ENCODE assay signal across 21 cellular contexts in the genomic region with DNA sequence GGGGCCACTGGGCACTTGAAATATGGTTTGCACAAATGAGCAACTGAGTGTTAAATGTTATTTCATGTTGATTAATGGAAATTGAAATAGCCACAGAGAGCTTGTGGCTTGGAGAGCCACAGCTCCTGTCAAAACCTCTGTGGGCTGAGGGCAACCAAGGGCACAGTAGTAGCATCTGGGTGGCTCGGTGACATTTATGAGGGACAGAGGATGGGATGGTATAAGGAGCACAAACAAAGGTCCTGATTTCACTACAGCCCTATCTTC.
DNase-seq lines count a peak whose midpoint lies in the region; ATAC-seq and TF ChIP-seq lines count a peak whose summit lies in the region.
"Had no signal": no experiment of that assay in that cellular context is flagged by ENCODE, and none has a peak within 500 bp of the region (broad histone marks: within the 10 kb centered on the region; RNA-seq: fewer than 3 reads in every experiment).

No MANE protein-coding gene starts in this region.

- ATAC-seq in GM23338 (no peak), GM21723 (IDR thresholded peaks at IDR 0.05; ENCODE audit: unreplicated experiment) (no peak)
- ATAC-seq: CD8-positive, alpha-beta T cell; GM12878; HCT116 had no signal

- DNase-seq in GM23338 (ENCODE audit: low spot score) (no peak), mesenteric fat pad (ENCODE audit: low spot score) (peak; percentile 67), mesothelial cell of epicardium (ENCODE audit: low spot score in 2 of 2, unreplicated experiment in 2 of 2) (no peak), dermis blood vessel endothelial cell (no peak), GDM1 (lab: John Stamatoyannopoulos, UW) (no peak)
- DNase-seq: Caco-2; CD4-positive, CD25-positive, alpha-beta regulatory T cell; CD8-positive, alpha-beta T cell; DND-41; GM23248; H9; HFFc6 had no signal

- H3K9me2 ChIP-seq in GM23338 (ENCODE audit: insufficient read depth), result 0 out of 2 replicates have a peak, but pooled peaks cover 3% of the 10 kb centered on the region

- H4K20me1 ChIP-seq in GM23338 (replicated peaks; ENCODE audit: insufficient read depth), result no peaks in the 10 kb centered on the region
- H4K20me1 ChIP-seq: BLaER1 had no signal

- TF ChIP-seq CTCF in GM23338 (conservative IDR thresholded peaks at IDR 0.05; ENCODE audit: low read depth in 2 of 2), result no peak
- TF ChIP-seq CTCF in mesothelial cell of epicardium (IDR thresholded peaks at IDR 0.05; ENCODE audit: unreplicated experiment), result no peak

- H3K9me3 Mint-ChIP-seq in GM23338 (no peaks in the 10 kb centered on the region), mesothelial cell of epicardium (no peaks in the 10 kb centered on the region)
- H3K9me3 Mint-ChIP-seq: CD8-positive, alpha-beta T cell; H9; HFFc6 had no signal

- H3K4me1 Mint-ChIP-seq in GM23338, result peaks cover 11% of the 10 kb centered on the region
- H3K4me1 Mint-ChIP-seq in mesothelial cell of epicardium, result peaks cover 57% of the 10 kb centered on the region
- H3K4me1 Mint-ChIP-seq: B cell; CD4-positive, CD25-positive, alpha-beta regulatory T cell had no signal

- no peaks in the 10 kb centered on the region for H3K4me1 ChIP-seq in GM23338 (ENCODE audit: insufficient read depth)

- no peaks in the 10 kb centered on the region for H3K27me3 ChIP-seq in GM23338 (ENCODE audit: insufficient read depth)
- H3K27me3 ChIP-seq: BLaER1 had no signal

- no peaks in the 10 kb centered on the region for H3K36me3 ChIP-seq in GM23338 (ENCODE audit: insufficient read depth)
- H3K36me3 ChIP-seq: BLaER1 had no signal

- no peaks in the 10 kb centered on the region for H3K36me3 Mint-ChIP-seq in GM23338 (ENCODE audit: low read depth)
- no peaks in the 10 kb centered on the region for H3K36me3 Mint-ChIP-seq in mesothelial cell of epicardium
- H3K36me3 Mint-ChIP-seq: CD4-positive, CD25-positive, alpha-beta regulatory T cell; CD8-positive, alpha-beta T cell had no signal

- H3K4me2 ChIP-seq in GM23338, result no peak overlapping the region
- H3K4me2 ChIP-seq: BLaER1 had no signal

- H3K79me2 ChIP-seq in GM23338 (replicated peaks; ENCODE audit: insufficient read depth), result no peaks in the 10 kb centered on the region

- peaks cover 7% of the 10 kb centered on the region for H3K27me3 Mint-ChIP-seq in GM23338 (ENCODE audit: insufficient read depth, low read depth, poor library complexity)
- no peaks in the 10 kb centered on the region for H3K27me3 Mint-ChIP-seq in mesothelial cell of epicardium (ENCODE audit: low read depth)
- H3K27me3 Mint-ChIP-seq: CD4-positive, CD25-positive, alpha-beta regulatory T cell had no signal

- H3K27ac ChIP-seq in GM23338 (ENCODE audit: low read depth) (no peak overlapping the region), angular gyrus (ENCODE audit: low read depth, low read length) (peak overlapping the region; percentile 10), cingulate gyrus (ENCODE audit: low read depth, low read length) (peak overlapping the region; percentile 74)
- H3K27ac ChIP-seq: 22Rv1, BLaER1, C4-2B, GM23248 had no signal

- H3K4me3 Mint-ChIP-seq in GM23338, result no peak overlapping the region
- no peak overlapping the region for H3K4me3 Mint-ChIP-seq in mesothelial cell of epicardium
- H3K4me3 Mint-ChIP-seq: B cell; CD4-positive, CD25-positive, alpha-beta regulatory T cell; CD8-positive, alpha-beta T cell; H9; HFFc6 had no signal

- H3F3A ChIP-seq in GM23338 (replicated peaks; ENCODE audit: low read depth), result no peaks in the 10 kb centered on the region

- no peak overlapping the region for H3K4me3 ChIP-seq in GM23338
- H3K4me3 ChIP-seq: BLaER1, GM12878, GM23248 had no signal

- H3K27ac Mint-ChIP-seq in GM23338 (no peak overlapping the region), mesothelial cell of epicardium (no peak overlapping the region)
- H3K27ac Mint-ChIP-seq: B cell; CD4-positive, CD25-positive, alpha-beta regulatory T cell; CD8-positive, alpha-beta T cell; H9 had no signal

- peak overlapping the region; percentile 87; the same call in 1 of the 2 replicates for H2AFZ ChIP-seq in GM23338
- H2AFZ ChIP-seq: GM23248 had no signal

TF ChIP-seq in GM23338, 12 proteins besides CTCF, POLR2A, EP300 and RAD21:
- no peak for TF ChIP-seq NANOG (IDR thresholded peaks at IDR 0.05; ENCODE audit: borderline replicate concordance)
- no peak for TF ChIP-seq STAT1 (IDR thresholded peaks at IDR 0.05; ENCODE audit: unreplicated experiment)
- TF ChIP-seq, protein P1, sequence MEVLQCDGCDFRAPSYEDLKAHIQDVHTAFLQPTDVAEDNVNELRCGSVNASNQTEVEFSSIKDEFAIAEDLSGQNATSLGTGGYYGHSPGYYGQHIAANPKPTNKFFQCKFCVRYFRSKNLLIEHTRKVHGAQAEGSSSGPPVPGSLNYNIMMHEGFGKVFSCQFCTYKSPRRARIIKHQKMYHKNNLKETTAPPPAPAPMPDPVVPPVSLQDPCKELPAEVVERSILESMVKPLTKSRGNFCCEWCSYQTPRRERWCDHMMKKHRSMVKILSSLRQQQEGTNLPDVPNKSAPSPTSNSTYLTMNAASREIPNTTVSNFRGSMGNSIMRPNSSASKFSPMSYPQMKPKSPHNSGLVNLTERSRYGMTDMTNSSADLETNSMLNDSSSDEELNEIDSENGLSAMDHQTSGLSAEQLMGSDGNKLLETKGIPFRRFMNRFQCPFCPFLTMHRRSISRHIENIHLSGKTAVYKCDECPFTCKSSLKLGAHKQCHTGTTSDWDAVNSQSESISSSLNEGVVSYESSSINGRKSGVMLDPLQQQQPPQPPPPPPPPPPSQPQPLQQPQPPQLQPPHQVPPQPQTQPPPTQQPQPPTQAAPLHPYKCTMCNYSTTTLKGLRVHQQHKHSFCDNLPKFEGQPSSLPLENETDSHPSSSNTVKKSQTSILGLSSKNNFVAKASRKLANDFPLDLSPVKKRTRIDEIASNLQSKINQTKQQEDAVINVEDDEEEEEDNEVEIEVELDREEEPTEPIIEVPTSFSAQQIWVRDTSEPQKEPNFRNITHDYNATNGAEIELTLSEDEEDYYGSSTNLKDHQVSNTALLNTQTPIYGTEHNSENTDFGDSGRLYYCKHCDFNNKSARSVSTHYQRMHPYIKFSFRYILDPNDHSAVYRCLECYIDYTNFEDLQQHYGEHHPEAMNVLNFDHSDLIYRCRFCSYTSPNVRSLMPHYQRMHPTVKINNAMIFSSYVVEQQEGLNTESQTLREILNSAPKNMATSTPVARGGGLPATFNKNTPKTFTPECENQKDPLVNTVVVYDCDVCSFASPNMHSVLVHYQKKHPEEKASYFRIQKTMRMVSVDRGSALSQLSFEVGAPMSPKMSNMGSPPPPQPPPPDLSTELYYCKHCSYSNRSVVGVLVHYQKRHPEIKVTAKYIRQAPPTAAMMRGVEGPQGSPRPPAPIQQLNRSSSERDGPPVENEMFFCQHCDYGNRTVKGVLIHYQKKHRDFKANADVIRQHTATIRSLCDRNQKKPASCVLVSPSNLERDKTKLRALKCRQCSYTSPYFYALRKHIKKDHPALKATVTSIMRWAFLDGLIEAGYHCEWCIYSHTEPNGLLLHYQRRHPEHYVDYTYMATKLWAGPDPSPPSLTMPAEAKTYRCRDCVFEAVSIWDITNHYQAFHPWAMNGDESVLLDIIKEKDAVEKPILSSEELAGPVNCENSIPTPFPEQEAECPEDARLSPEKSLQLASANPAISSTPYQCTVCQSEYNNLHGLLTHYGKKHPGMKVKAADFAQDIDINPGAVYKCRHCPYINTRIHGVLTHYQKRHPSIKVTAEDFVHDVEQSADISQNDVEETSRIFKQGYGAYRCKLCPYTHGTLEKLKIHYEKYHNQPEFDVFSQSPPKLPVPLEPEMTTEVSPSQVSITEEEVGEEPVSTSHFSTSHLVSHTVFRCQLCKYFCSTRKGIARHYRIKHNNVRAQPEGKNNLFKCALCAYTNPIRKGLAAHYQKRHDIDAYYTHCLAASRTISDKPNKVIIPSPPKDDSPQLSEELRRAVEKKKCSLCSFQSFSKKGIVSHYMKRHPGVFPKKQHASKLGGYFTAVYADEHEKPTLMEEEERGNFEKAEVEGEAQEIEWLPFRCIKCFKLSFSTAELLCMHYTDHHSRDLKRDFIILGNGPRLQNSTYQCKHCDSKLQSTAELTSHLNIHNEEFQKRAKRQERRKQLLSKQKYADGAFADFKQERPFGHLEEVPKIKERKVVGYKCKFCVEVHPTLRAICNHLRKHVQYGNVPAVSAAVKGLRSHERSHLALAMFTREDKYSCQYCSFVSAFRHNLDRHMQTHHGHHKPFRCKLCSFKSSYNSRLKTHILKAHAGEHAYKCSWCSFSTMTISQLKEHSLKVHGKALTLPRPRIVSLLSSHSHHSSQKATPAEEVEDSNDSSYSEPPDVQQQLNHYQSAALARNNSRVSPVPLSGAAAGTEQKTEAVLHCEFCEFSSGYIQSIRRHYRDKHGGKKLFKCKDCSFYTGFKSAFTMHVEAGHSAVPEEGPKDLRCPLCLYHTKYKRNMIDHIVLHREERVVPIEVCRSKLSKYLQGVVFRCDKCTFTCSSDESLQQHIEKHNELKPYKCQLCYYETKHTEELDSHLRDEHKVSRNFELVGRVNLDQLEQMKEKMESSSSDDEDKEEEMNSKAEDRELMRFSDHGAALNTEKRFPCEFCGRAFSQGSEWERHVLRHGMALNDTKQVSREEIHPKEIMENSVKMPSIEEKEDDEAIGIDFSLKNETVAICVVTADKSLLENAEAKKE (CRISPR knock-in tag; IDR thresholded peaks at IDR 0.05), result no peak
- TF ChIP-seq, protein P2, sequence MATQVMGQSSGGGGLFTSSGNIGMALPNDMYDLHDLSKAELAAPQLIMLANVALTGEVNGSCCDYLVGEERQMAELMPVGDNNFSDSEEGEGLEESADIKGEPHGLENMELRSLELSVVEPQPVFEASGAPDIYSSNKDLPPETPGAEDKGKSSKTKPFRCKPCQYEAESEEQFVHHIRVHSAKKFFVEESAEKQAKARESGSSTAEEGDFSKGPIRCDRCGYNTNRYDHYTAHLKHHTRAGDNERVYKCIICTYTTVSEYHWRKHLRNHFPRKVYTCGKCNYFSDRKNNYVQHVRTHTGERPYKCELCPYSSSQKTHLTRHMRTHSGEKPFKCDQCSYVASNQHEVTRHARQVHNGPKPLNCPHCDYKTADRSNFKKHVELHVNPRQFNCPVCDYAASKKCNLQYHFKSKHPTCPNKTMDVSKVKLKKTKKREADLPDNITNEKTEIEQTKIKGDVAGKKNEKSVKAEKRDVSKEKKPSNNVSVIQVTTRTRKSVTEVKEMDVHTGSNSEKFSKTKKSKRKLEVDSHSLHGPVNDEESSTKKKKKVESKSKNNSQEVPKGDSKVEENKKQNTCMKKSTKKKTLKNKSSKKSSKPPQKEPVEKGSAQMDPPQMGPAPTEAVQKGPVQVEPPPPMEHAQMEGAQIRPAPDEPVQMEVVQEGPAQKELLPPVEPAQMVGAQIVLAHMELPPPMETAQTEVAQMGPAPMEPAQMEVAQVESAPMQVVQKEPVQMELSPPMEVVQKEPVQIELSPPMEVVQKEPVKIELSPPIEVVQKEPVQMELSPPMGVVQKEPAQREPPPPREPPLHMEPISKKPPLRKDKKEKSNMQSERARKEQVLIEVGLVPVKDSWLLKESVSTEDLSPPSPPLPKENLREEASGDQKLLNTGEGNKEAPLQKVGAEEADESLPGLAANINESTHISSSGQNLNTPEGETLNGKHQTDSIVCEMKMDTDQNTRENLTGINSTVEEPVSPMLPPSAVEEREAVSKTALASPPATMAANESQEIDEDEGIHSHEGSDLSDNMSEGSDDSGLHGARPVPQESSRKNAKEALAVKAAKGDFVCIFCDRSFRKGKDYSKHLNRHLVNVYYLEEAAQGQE (IDR thresholded peaks at IDR 0.05; ENCODE audit: unreplicated experiment), result no peak
